ENCODE assay signal across 9 cellular contexts in the genomic region with DNA sequence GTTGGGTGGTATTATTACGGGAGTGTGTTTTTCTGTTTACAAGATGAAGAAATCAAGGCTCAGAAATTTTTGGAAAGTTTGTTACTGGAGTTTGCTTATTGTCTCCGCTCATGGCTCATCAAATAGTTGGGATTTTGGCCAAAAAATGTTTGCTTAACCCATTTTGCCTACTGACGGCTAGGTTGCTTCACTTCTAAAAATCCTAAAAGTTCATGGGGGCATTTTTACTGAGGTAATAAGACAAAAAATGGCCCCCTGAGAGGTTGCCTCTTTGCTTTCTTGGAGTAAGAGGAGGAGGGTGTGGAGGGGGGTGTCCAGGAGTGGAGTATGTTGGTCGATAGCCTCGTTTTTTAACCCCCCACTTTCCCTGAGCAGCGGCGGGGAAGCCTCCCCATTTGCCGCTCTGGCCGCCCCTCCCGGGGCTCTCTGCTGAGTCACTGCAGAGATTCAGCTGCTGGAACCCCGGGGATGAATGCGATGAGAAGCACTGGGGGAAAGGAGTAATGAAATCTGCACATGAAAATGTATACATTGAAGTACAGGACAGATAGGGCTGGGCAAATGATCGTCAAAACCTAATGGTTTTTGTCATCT. TPM values are rescaled to one million over a fixed set of nuclear protein-coding genes. Genes with fewer than 3 reads are reported as not detected.
DNase-seq lines count a peak whose midpoint lies in the region; ATAC-seq and TF ChIP-seq lines count a peak whose summit lies in the region.
"Had no signal": no experiment of that assay in that cellular context is flagged by ENCODE, and none has a peak within 500 bp of the region (broad histone marks: within the 10 kb centered on the region; RNA-seq: fewer than 3 reads in every experiment).

No MANE protein-coding gene starts in this region.

- no peaks in the 10 kb centered on the region for H3K9me3 ChIP-seq in CD8-positive, alpha-beta T cell (ENCODE audit: low read length)
- H3K9me3 ChIP-seq in IMR-90 (ENCODE audit: control insufficient read depth, insufficient read depth, low read length) (no peaks in the 10 kb centered on the region), neuronal stem cell (replicated peaks in 1 of 2; ENCODE audit: control insufficient read depth in 2 of 2, insufficient read depth in 1 of 2, low read depth in 1 of 2, low read length in 2 of 2) (peaks cover 9 to 10% of the 10 kb centered on the region in 2 donors)

- no peak overlapping the region for H2BK5ac ChIP-seq in IMR-90 (ENCODE audit: low read depth, low read length, poor library complexity, severe bottlenecking)
- H2BK5ac ChIP-seq in neuronal stem cell (ENCODE audit: low read length), result no peak overlapping the region

- H4K8ac ChIP-seq in IMR-90 (ENCODE audit: low read depth in 2 of 2, low read length in 2 of 2), result peak overlapping the region in 1 of 2 experiments; percentile 45; a peak in 1 of 4 replicates
- H4K8ac ChIP-seq in neuronal stem cell (ENCODE audit: low read depth, low read length), result no peak overlapping the region

- TSS peak; percentile 34 for BruUV-seq in IMR-90 (replicated peaks; lab: Mats Ljungman, UMichigan)

- H4K91ac ChIP-seq in IMR-90 (ENCODE audit: insufficient read depth, low read depth, low read length), result no peak overlapping the region
- no peak overlapping the region for H4K91ac ChIP-seq in neuronal stem cell (ENCODE audit: low read depth, low read length, poor library complexity)

- H3K4me1 ChIP-seq in CD8-positive, alpha-beta T cell (ENCODE audit: insufficient read depth, low read length), result no peaks in the 10 kb centered on the region
- peaks cover 11% of the 10 kb centered on the region for H3K4me1 ChIP-seq in IMR-90 (ENCODE audit: control insufficient read depth, insufficient read depth, low read length)
- H3K4me1 ChIP-seq in neuronal stem cell (ENCODE audit: control insufficient read depth in 2 of 2, insufficient read depth in 1 of 2, low read depth in 1 of 2, low read length in 2 of 2), result peaks cover 3% of the 10 kb centered on the region in 2 donors

- dilution Hi-C loops in IMR-90 (cut with HindIII; ENCODE audit: low sequenced_read_pairs, unreplicated experiment), result no loop called here

- H3K23ac ChIP-seq in IMR-90 (ENCODE audit: low read depth, low read length) (peak overlapping the region; percentile 35), neuronal stem cell (ENCODE audit: low read depth, low read length, poor library complexity) (no peak overlapping the region)

- H3K9ac ChIP-seq in IMR-90 (ENCODE audit: low read depth, low read length) (peak overlapping the region; percentile 53), neuronal stem cell (ENCODE audit: low read depth, low read length, poor library complexity) (no peak overlapping the region)

- H3K27ac ChIP-seq in CD8-positive, alpha-beta T cell (ENCODE audit: low read depth, low read length), result no peak overlapping the region
- peak overlapping the region; percentile 1; the same call in 1 of the 2 replicates for H3K27ac ChIP-seq in IMR-90 (ENCODE audit: insufficient read depth, low read length)
- H3K27ac ChIP-seq in neuronal stem cell (replicated peaks; ENCODE audit: low read length), result no peak overlapping the region

- H3K9me3 Mint-ChIP-seq in CD8-positive, alpha-beta T cell, result no peaks in the 10 kb centered on the region

- no peak overlapping the region for H2BK12ac ChIP-seq in neuronal stem cell (ENCODE audit: low read length)

- H3K27me3 Mint-ChIP-seq in CD8-positive, alpha-beta T cell (ENCODE audit: low read depth), result peaks cover 6% of the 10 kb centered on the region

- CTCF ChIA-PET in CD8-positive, alpha-beta T cell (lab: Charles Lee), result no interaction called here
- CTCF ChIA-PET in IMR-90 (lab: Yijun Ruan, JAX), result no interaction called here

- no peak overlapping the region for H3K4ac ChIP-seq in IMR-90 (ENCODE audit: low read depth, low read length)
- no peak overlapping the region for H3K4ac ChIP-seq in neuronal stem cell (ENCODE audit: low read length)

- peak overlapping the region; percentile 43 for H3K4me3 ChIP-seq in CD8-positive, alpha-beta T cell (ENCODE audit: low read depth, low read length)
- H3K4me3 ChIP-seq in IMR-90 (ENCODE audit: insufficient read depth, low read depth, low read length) (peak overlapping the region; percentile 71), epithelial cell of proximal tubule (ENCODE audit: low read depth, low read length) (peak overlapping the region; percentile 37), neuronal stem cell (ENCODE audit: low read length in 2 of 2) (peak overlapping the region; percentile 74 to 97)

- 75% methylated on average over 1 of the region's 13 CpGs; no CpG with 5 or more reads in 1 of the 2 experiments for WGBS in IMR-90 (ENCODE audit: extremely low coverage in 2 of 2, insufficient read length in 1 of 2), 2 experiments
- WGBS in neuronal stem cell (ENCODE audit: extremely low coverage in 2 of 2, insufficient read length in 2 of 2, insufficient replicate concordance in 1 of 2), 2 donors, result no CpG with 5 or more reads among the region's 13 CpGs

- H2BK120ac ChIP-seq in IMR-90 (ENCODE audit: low read depth, low read length), result peak overlapping the region; percentile 38; the same call in 1 of the 2 replicates
- no peak overlapping the region for H2BK120ac ChIP-seq in neuronal stem cell (ENCODE audit: low read depth, low read length)

- H2BK15ac ChIP-seq in IMR-90 (ENCODE audit: low read depth, low read length), result no peak overlapping the region
- H2BK15ac ChIP-seq in neuronal stem cell (ENCODE audit: low read length), result no peak overlapping the region

- no peak for ATAC-seq in CD8-positive, alpha-beta T cell
- ATAC-seq in IMR-90 (ENCODE audit: low read depth) (peak; percentile 2; the same call in 1 of the 2 replicates), GM21717 (IDR thresholded peaks at IDR 0.05; ENCODE audit: unreplicated experiment) (no peak), GM18505 (IDR thresholded peaks at IDR 0.05; ENCODE audit: unreplicated experiment) (no peak)

- H3K4me3 Mint-ChIP-seq in CD8-positive, alpha-beta T cell, result peak overlapping the region; percentile 80

- H3K14ac ChIP-seq in IMR-90 (replicated peaks; ENCODE audit: low read depth, low read length), result peak overlapping the region; percentile 62; the same call in 1 of the 2 replicates
- H3K14ac ChIP-seq in neuronal stem cell (ENCODE audit: low read length), result no peak overlapping the region

- H4K20me1 ChIP-seq in IMR-90 (ENCODE audit: insufficient read depth, low read length), result no peaks in the 10 kb centered on the region

- no peak for TF ChIP-seq POLR2A in IMR-90 (IDR thresholded peaks at IDR 0.05; ENCODE audit: low read depth, low read length)
- TF ChIP-seq POLR2A in GM18505 (IDR thresholded peaks at IDR 0.05; ENCODE audit: borderline replicate concordance, extremely low read depth, insufficient read depth, insufficient read length), result no peak

- H3K36me3 ChIP-seq in CD8-positive, alpha-beta T cell (ENCODE audit: insufficient read depth, low read length), result no peaks in the 10 kb centered on the region
- H3K36me3 ChIP-seq in IMR-90 (ENCODE audit: control insufficient read depth, insufficient read depth, low read length) (peaks cover 8% of the 10 kb centered on the region), neuronal stem cell (replicated peaks in 1 of 2; ENCODE audit: control insufficient read depth in 2 of 2, insufficient read depth in 2 of 2, low read length in 2 of 2) (peaks cover 13 to 38% of the 10 kb centered on the region in 2 donors)

- H2AK9ac ChIP-seq in IMR-90 (replicated peaks; ENCODE audit: low read depth, low read length, poor library complexity), result peak overlapping the region; percentile 71

- H3K27me3 ChIP-seq in CD8-positive, alpha-beta T cell (ENCODE audit: insufficient read depth, low read length), result no peaks in the 10 kb centered on the region
- H3K27me3 ChIP-seq in IMR-90 (ENCODE audit: control insufficient read depth, insufficient read depth, low read length), result no peaks in the 10 kb centered on the region
- no peaks in the 10 kb centered on the region for H3K27me3 ChIP-seq in neuronal stem cell (ENCODE audit: control insufficient read depth in 3 of 3, insufficient read depth in 3 of 3, low read depth in 1 of 3, low read length in 3 of 3)

- in situ Hi-C loops in IMR-90 (cut with MboI; ENCODE audit: low sequenced_read_pairs), result no loop called here

- no peak for TF ChIP-seq CTCF in CD8-positive, alpha-beta T cell (IDR thresholded peaks at IDR 0.05)
- TF ChIP-seq CTCF in IMR-90 (conservative IDR thresholded peaks at IDR 0.05; ENCODE audit: low read depth, low read length), result no peak
- TF ChIP-seq CTCF in epithelial cell of proximal tubule (conservative IDR thresholded peaks at IDR 0.05; ENCODE audit: low read depth, low read length), result no peak

- peak; percentile 17 for TF ChIP-seq RAD21 in IMR-90 (IDR thresholded peaks at IDR 0.05; ENCODE audit: low read length)

- 0 out of 2 replicates have a peak overlapping the region, but pooled peaks have one; percentile 10 for H3K56ac ChIP-seq in IMR-90 (ENCODE audit: extremely low read depth, insufficient read depth, low read length)

- H2AFZ ChIP-seq in IMR-90 (replicated peaks; ENCODE audit: low read length, poor library complexity) (peak overlapping the region; percentile 59), neuronal stem cell (ENCODE audit: low read length) (no peak overlapping the region)

- no peak overlapping the region for H4K5ac ChIP-seq in IMR-90 (ENCODE audit: low read depth, low read length)

- no peak overlapping the region for H3K27ac Mint-ChIP-seq in CD8-positive, alpha-beta T cell

- DNase-seq in CD8-positive, alpha-beta T cell, result no peak
- peak; percentile 43 for DNase-seq in IMR-90
- no peak for DNase-seq in epithelial cell of proximal tubule (ENCODE audit: low read depth)
- no peak for DNase-seq in neuronal stem cell (ENCODE audit: low spot score)
- DNase-seq in activated CD4-positive, alpha-beta T cell treated with anti-CD3 and anti-CD28 coated beads for 4 hours, result no peak
- DNase-seq in stimulated activated CD4-positive, alpha-beta T cell treated with anti-CD3 and anti-CD28 coated beads, Interleukin-15, amount 100 ng/mL, for 24 hours, result no peak
- DNase-seq: erythroblast had no signal

- no peaks in the 10 kb centered on the region for H3K9me1 ChIP-seq in IMR-90 (ENCODE audit: insufficient read depth, low read length)

- POLR2A ChIA-PET in CD8-positive, alpha-beta T cell (lab: Charles Lee), result no interaction called here
- POLR2A ChIA-PET in IMR-90 (lab: Charles Lee; ENCODE audit: unreplicated experiment), result no interaction called here

- H3K79me1 ChIP-seq in IMR-90 (ENCODE audit: low read depth in 1 of 2, low read length in 2 of 2), result peaks cover 0 to 3% of the 10 kb centered on the region in 2 experiments; a peak in 1 of 4 replicates
- H3K79me1 ChIP-seq in neuronal stem cell (ENCODE audit: low read depth, low read length), result peaks cover 5% of the 10 kb centered on the region

- H3K36me3 Mint-ChIP-seq in CD8-positive, alpha-beta T cell, result peaks cover 16% of the 10 kb centered on the region

- intact Hi-C loops in CD8-positive, alpha-beta T cell (cut with DNase I, micrococcal nuclease), result loop anchor here (5.0 to 10.0 kb wide), 3 partner anchors 241 to 421 kb away; a partner anchor contains a TSS
- intact Hi-C loops in IMR-90 (cut with micrococcal nuclease), result loop anchor here (2.0 to 10.0 kb wide), 4 partner anchors 61 to 421 kb away; no protein-coding TSS in a partner anchor

- H3K4me2 ChIP-seq in IMR-90 (ENCODE audit: low read depth, low read length), result peak overlapping the region; percentile 32
- H3K4me2 ChIP-seq in neuronal stem cell (ENCODE audit: insufficient read depth, low read length, poor library complexity, severe bottlenecking), result peak overlapping the region; percentile 36

- H2AK5ac ChIP-seq in IMR-90 (ENCODE audit: low read depth, low read length) (no peak overlapping the region), neuronal stem cell (ENCODE audit: low read depth, low read length) (no peak overlapping the region)

- H3K18ac ChIP-seq in IMR-90 (ENCODE audit: low read depth, low read length) (peak overlapping the region; percentile 7; the same call in 1 of the 2 replicates), neuronal stem cell (ENCODE audit: low read length) (no peak overlapping the region)

- H3K4me1 Mint-ChIP-seq in CD8-positive, alpha-beta T cell (ENCODE audit: low read depth), result peaks cover 21% of the 10 kb centered on the region

- H2BK20ac ChIP-seq in IMR-90 (ENCODE audit: low read depth, low read length), result no peak overlapping the region

RNA-seq across cellular contexts. Expression of a gene that starts 1.5 kb away (rescaled TPM):
- total RNA-seq in CD8-positive, alpha-beta T cell, result 1 to 10 TPM; 3.7 to 5.9 TPM
- total RNA-seq in IMR-90 (2012; rRNA removed) (231 and 317 TPM in 2 replicates), epithelial cell of proximal tubule (42.0 and 66.4 TPM in 2 replicates)
- polyA plus RNA-seq in IMR-90 (2012; rRNA removed), result 167 and 219 TPM in 2 replicates
- polyA plus RNA-seq in IMR-90 (2012; cell fraction: cytosol; rRNA removed), result 78.0 and 110 TPM in 2 replicates
- 35.5 and 127 TPM in 2 replicates for polyA plus RNA-seq in IMR-90 (2012; cell fraction: nucleus; rRNA removed; ENCODE audit: low replicate concordance)
- 487 TPM for polyA plus RNA-seq in neuronal stem cell (2013, experiment 1 of 2)
- polyA plus RNA-seq in neuronal stem cell (2013, experiment 2 of 2), result 485 TPM

RNA-seq across cellular contexts. Expression of a gene that starts 52.6 kb away (rescaled TPM):
- total RNA-seq in CD8-positive, alpha-beta T cell, result 1 to 10 TPM; 4.8 to 5.5 TPM
- total RNA-seq in IMR-90 (2012; rRNA removed), result 11.1 and 12.2 TPM in 2 replicates
- polyA plus RNA-seq in IMR-90 (2012; rRNA removed), result 18.8 and 21.9 TPM in 2 replicates
- polyA plus RNA-seq in IMR-90 (2012; cell fraction: cytosol; rRNA removed), result 7.3 and 13.0 TPM in 2 replicates
- 6.4 and 16.9 TPM in 2 replicates for polyA plus RNA-seq in IMR-90 (2012; cell fraction: nucleus; rRNA removed; ENCODE audit: low replicate concordance)
- total RNA-seq in epithelial cell of proximal tubule, result 19.1 and 22.0 TPM in 2 replicates
- polyA plus RNA-seq in neuronal stem cell (2013, experiment 1 of 2), result 20.9 TPM
- polyA plus RNA-seq in neuronal stem cell (2013, experiment 2 of 2), result 21.0 TPM
